2 cellular contexts compared by ENCODE assay signal in genomic region chr2:28377984-28378678, GRCh38.
TF ChIP-seq lines count a peak whose summit lies in the region.

No MANE protein-coding gene starts in this region.

TF ChIP-seq in SK-N-SH, 30 proteins besides CTCF, POLR2A, EP300 and RAD21 (continued from another document):
- no peak for TF ChIP-seq RXRA (IDR thresholded peaks at IDR 0.05; ENCODE audit: borderline replicate concordance, low read depth)

TF ChIP-seq in SK-N-SH treated with all-trans-retinoic acid at 6 μM for 48 hours, 23 proteins besides CTCF, POLR2A, EP300 and RAD21 (continued from another document):
- no peak for TF ChIP-seq PATZ1 (CRISPR knock-in tag; IDR thresholded peaks at IDR 0.05; ENCODE audit: borderline replicate concordance)
- TF ChIP-seq ZC3H10 (CRISPR knock-in tag; IDR thresholded peaks at IDR 0.05): no peak
- no peak for TF ChIP-seq TOX (CRISPR knock-in tag; IDR thresholded peaks at IDR 0.05; ENCODE audit: borderline replicate concordance)
- TF ChIP-seq OSR1 (CRISPR knock-in tag; IDR thresholded peaks at IDR 0.05): no peak
- TF ChIP-seq ARNTL (CRISPR knock-in tag; IDR thresholded peaks at IDR 0.05; ENCODE audit: borderline replicate concordance, low read depth): no peak
- no peak for TF ChIP-seq ZNF8 (CRISPR knock-in tag; IDR thresholded peaks at IDR 0.05)
- TF ChIP-seq BACH2 (CRISPR knock-in tag; IDR thresholded peaks at IDR 0.05; ENCODE audit: borderline replicate concordance): no peak
- TF ChIP-seq ZFP30 (CRISPR knock-in tag; IDR thresholded peaks at IDR 0.05): no peak
- TF ChIP-seq CSDC2 (CRISPR knock-in tag; IDR thresholded peaks at IDR 0.05): no peak
- TF ChIP-seq SNAI2 (CRISPR knock-in tag; IDR thresholded peaks at IDR 0.05): no peak
- TF ChIP-seq ZFP3 (CRISPR knock-in tag; IDR thresholded peaks at IDR 0.05): no peak
- TF ChIP-seq RARB (CRISPR knock-in tag; IDR thresholded peaks at IDR 0.05): no peak
- no peak for TF ChIP-seq TSHZ2 (CRISPR knock-in tag; IDR thresholded peaks at IDR 0.05)
- TF ChIP-seq ZNF70 (CRISPR knock-in tag; IDR thresholded peaks at IDR 0.05): no peak
- no peak for TF ChIP-seq ZNF565 (CRISPR knock-in tag; conservative IDR thresholded peaks at IDR 0.05; ENCODE audit: low read depth)
- no peak for TF ChIP-seq CSRNP3 (CRISPR knock-in tag; IDR thresholded peaks at IDR 0.05)
